8 cellular contexts compared by ENCODE assay signal in genomic region chr4:77007358-77008230, GRCh38. TPM values are rescaled to one million over a fixed set of nuclear protein-coding genes. Genes with fewer than 3 reads are reported as not detected.
DNase-seq lines count a peak whose midpoint lies in the region; ATAC-seq lines count a peak whose summit lies in the region.

No MANE protein-coding gene starts in this region.

- peaks cover 45% of the 10 kb centered on the region for H3K36me3 Mint-ChIP-seq in activated T-cell treated with anti-CD3 and anti-CD28 coated beads, Interleukin-2, amount 50 U/mL, for 24 hours (ENCODE audit: low read depth)

- H3K4me1 Mint-ChIP-seq in activated T-cell treated with anti-CD3 and anti-CD28 coated beads, Interleukin-2, amount 50 U/mL, for 24 hours (ENCODE audit: low read depth): peaks cover 67% of the 10 kb centered on the region

- no peaks in the 10 kb centered on the region for H3K27me3 ChIP-seq in skeletal muscle tissue (ENCODE audit: control insufficient read depth in 3 of 3, insufficient read depth in 3 of 3, low read length in 3 of 3)

- no peaks in the 10 kb centered on the region for H3K9me3 Mint-ChIP-seq in activated T-cell treated with anti-CD3 and anti-CD28 coated beads, Interleukin-2, amount 50 U/mL, for 24 hours

- H3K4me3 Mint-ChIP-seq in activated T-cell treated with anti-CD3 and anti-CD28 coated beads, Interleukin-2, amount 50 U/mL, for 24 hours: no peak overlapping the region

- peaks cover 8 to 24% (median 17%) of the 10 kb centered on the region in 3 donors for H3K4me1 ChIP-seq in skeletal muscle tissue (ENCODE audit: control insufficient read depth in 3 of 3, insufficient read depth in 3 of 3, low read length in 3 of 3)

- H3K9ac ChIP-seq in skeletal muscle tissue (ENCODE audit: low read depth in 1 of 3, low read length in 3 of 3): no peak overlapping the region

- no peak for DNase-seq in activated T-cell treated with anti-CD3 and anti-CD28 coated beads, Interleukin-2, amount 50 U/mL, for 24 hours
- no peak for DNase-seq in activated T-cell treated with anti-CD3 and anti-CD28 coated beads, Interleukin-2, amount 50 U/mL, for 1 hour
- DNase-seq in UCSD-AML1 (lab: John Stamatoyannopoulos, UW; ENCODE audit: unreplicated experiment): peak; percentile 68
- DNase-seq in fibroblast of peridontal ligament (ENCODE audit: extremely low read depth): peak; percentile 55
- no peak for DNase-seq in Ammon's horn (ENCODE audit: low spot score)
- DNase-seq in posterior cingulate gyrus: no peak

- H3K36me3 ChIP-seq in skeletal muscle tissue (ENCODE audit: control insufficient read depth in 3 of 3, insufficient read depth in 3 of 3, low read length in 3 of 3): peaks cover 0 to 14% (median 10%) of the 10 kb centered on the region in 3 donors

- intact Hi-C loops in posterior cingulate gyrus (cut with DNase I): no loop called here

- H3K27ac Mint-ChIP-seq in activated T-cell treated with anti-CD3 and anti-CD28 coated beads, Interleukin-2, amount 50 U/mL, for 24 hours: peak overlapping the region; percentile 8

- H3K27me3 Mint-ChIP-seq in activated T-cell treated with anti-CD3 and anti-CD28 coated beads, Interleukin-2, amount 50 U/mL, for 24 hours: no peaks in the 10 kb centered on the region

- H3K27ac ChIP-seq in skeletal muscle tissue (ENCODE audit: low read depth, low read length): peak overlapping the region; percentile 32

- no peak overlapping the region for H3K4me3 ChIP-seq in skeletal muscle tissue (ENCODE audit: low read length in 3 of 3)

- no peaks in the 10 kb centered on the region for H3K9me3 ChIP-seq in skeletal muscle tissue (ENCODE audit: control insufficient read depth in 3 of 3, low read length in 3 of 3)

- ATAC-seq in HG03095 (IDR thresholded peaks at IDR 0.05; ENCODE audit: unreplicated experiment): peak; percentile 74

RNA-seq across cellular contexts. Expression of gene SEPTIN11, which starts 58.0 kb away (rescaled TPM):
- 325 TPM for total RNA-seq in skeletal muscle tissue

Comparison
In these comparisons a context has a peak if more than half of its experiments do, and no peak if none do; other contexts are left out.
1. DNase-seq: peak in UCSD-AML1 (single experiment) and fibroblast of peridontal ligament (single experiment); none in activated T-cell treated with anti-CD3 and anti-CD28 coated beads, Interleukin-2, amount 50 U/mL, for 24 hours (single experiment), activated T-cell treated with anti-CD3 and anti-CD28 coated beads, Interleukin-2, amount 50 U/mL, for 1 hour (single experiment), Ammon's horn (single experiment) and posterior cingulate gyrus (0 of 10).